9 cellular contexts compared by ENCODE assay signal in the genomic region with DNA sequence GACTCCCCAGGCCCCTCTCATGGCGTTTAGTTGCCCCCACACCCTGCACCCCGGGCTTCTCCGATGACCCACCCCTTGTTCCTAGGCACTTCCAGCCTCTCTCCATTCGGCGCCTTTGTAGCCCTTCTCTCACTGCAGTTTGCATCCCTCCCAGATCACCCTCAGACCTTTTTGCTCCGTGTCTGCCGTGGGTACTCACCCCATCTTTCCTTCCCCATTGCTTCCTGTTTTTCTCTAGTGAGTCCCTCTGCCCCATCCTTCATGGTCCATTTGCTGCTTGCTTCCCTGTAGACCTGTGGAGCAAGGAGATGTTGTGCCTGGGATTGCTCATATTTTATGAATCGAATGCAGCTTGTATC. TPM values are rescaled to one million over a fixed set of nuclear protein-coding genes. Genes with fewer than 3 reads are reported as not detected.
A peak's percentile ranks its signal among the peaks of the same experiment; 100 is the strongest.
DNase-seq lines count a peak whose midpoint lies in the region; ATAC-seq and TF ChIP-seq lines count a peak whose summit lies in the region.
"Had no signal": no experiment of that assay in that cellular context is flagged by ENCODE, and none has a peak within 500 bp of the region (broad histone marks: within the 10 kb centered on the region; RNA-seq: fewer than 3 reads in every experiment).

No MANE protein-coding gene starts in this region.

- peak in 1 of 5 donors; percentile 3 for DNase-seq in CD4-positive, alpha-beta memory T cell
- DNase-seq in lung microvascular endothelial cell (ENCODE audit: low read depth in 2 of 2) (peak; percentile 12 to 27), aorta (no peak), NCI-H1694 treated with DMSO at 0.1 percent for 48 hours (lab: John Stamatoyannopoulos, UW) (no peak), NK-92 (lab: John Stamatoyannopoulos, UW; ENCODE audit: unreplicated experiment) (no peak)

- 2 to 3% methylated on average over 8 of the region's 8 CpGs for WGBS in aorta, 2 donors

- no peaks in the 10 kb centered on the region for H3K9me3 ChIP-seq in CD4-positive, alpha-beta memory T cell (ENCODE audit: control insufficient read depth in 1 of 2, low read length in 2 of 2)
- H3K9me3 ChIP-seq in aorta (ENCODE audit: control insufficient read depth, low read length) = no peaks in the 10 kb centered on the region

- peaks cover 34 to 50% of the 10 kb centered on the region in 2 donors for H3K36me3 Mint-ChIP-seq in CD4-positive, alpha-beta memory T cell
- H3K36me3 Mint-ChIP-seq in IgD-negative memory B cell (peaks cover 5% of the 10 kb centered on the region), brain (peaks cover 45% of the 10 kb centered on the region)

- CTCF ChIA-PET in CD4-positive, alpha-beta memory T cell (lab: Charles Lee; ENCODE audit: partially characterized antibody) = interaction anchor here (0.8 to 2.1 kb wide), 8 partner anchors 11 to 353 kb away, joined by 3 to 15 read pairs (median 4); no protein-coding TSS in a partner anchor

- H3K36me3 ChIP-seq in CD4-positive, alpha-beta memory T cell (ENCODE audit: insufficient read depth, low read length) = peaks cover 29% of the 10 kb centered on the region
- peaks cover 1 to 2% of the 10 kb centered on the region in 2 donors for H3K36me3 ChIP-seq in aorta (ENCODE audit: control insufficient read depth in 1 of 2, insufficient read depth in 2 of 2, low read length in 1 of 2)

- ATAC-seq in aorta (ENCODE audit: low FRiP score) (no peak), HG03139 (IDR thresholded peaks at IDR 0.05; ENCODE audit: unreplicated experiment) (no peak)

- peaks cover 19% of the 10 kb centered on the region for H3K4me1 ChIP-seq in CD4-positive, alpha-beta memory T cell (ENCODE audit: insufficient read depth, low read length)
- no peaks in the 10 kb centered on the region for H3K4me1 ChIP-seq in aorta (ENCODE audit: control insufficient read depth in 1 of 2, insufficient read depth in 2 of 2, low read length in 2 of 2)

- H3K27ac ChIP-seq in CD4-positive, alpha-beta memory T cell (ENCODE audit: low read depth, low read length) = peak overlapping the region; percentile 87
- no peak overlapping the region for H3K27ac ChIP-seq in aorta (ENCODE audit: low read depth in 1 of 2, low read length in 2 of 2)

- POLR2A ChIA-PET in CD4-positive, alpha-beta memory T cell (lab: Charles Lee; ENCODE audit: partially characterized antibody) = interaction anchor here (0.6 to 3.2 kb wide), 14 partner anchors 9 to 918 kb away, joined by 3 to 14 read pairs (median 3); a partner anchor contains a TSS

- H3K9me3 Mint-ChIP-seq in CD4-positive, alpha-beta memory T cell = peaks cover 0 to 2% (median 0%) of the 10 kb centered on the region in 8 donors
- no peaks in the 10 kb centered on the region for H3K9me3 Mint-ChIP-seq in IgD-negative memory B cell
- no peaks in the 10 kb centered on the region for H3K9me3 Mint-ChIP-seq in brain

- no peaks in the 10 kb centered on the region for H3K27me3 Mint-ChIP-seq in CD4-positive, alpha-beta memory T cell
- H3K27me3 Mint-ChIP-seq in IgD-negative memory B cell (peaks cover 2% of the 10 kb centered on the region), brain (peaks cover 2% of the 10 kb centered on the region)

- peak overlapping the region; percentile 93 to 97 (median 94) for H3K4me3 Mint-ChIP-seq in CD4-positive, alpha-beta memory T cell
- peak overlapping the region; percentile 95 to 99 (median 96) for H3K4me3 Mint-ChIP-seq in IgD-negative memory B cell
- H3K4me3 Mint-ChIP-seq in brain = peak overlapping the region; percentile 90 to 99 (median 93)

- H3K4me1 Mint-ChIP-seq in CD4-positive, alpha-beta memory T cell = peaks cover 37 to 65% (median 50%) of the 10 kb centered on the region in 4 donors
- H3K4me1 Mint-ChIP-seq in IgD-negative memory B cell (peaks cover 28 to 49% (median 45%) of the 10 kb centered on the region in 3 donors), brain (peaks cover 62% of the 10 kb centered on the region)

- H3K4me3 ChIP-seq in CD4-positive, alpha-beta memory T cell (ENCODE audit: low read length in 2 of 2) = peak overlapping the region; percentile 64 to 77
- peak overlapping the region; percentile 5 to 54 for H3K4me3 ChIP-seq in aorta (ENCODE audit: low read length in 2 of 2)

- intact Hi-C loops in CD4-positive, alpha-beta memory T cell (cut with micrococcal nuclease) = no loop called here
- intact Hi-C loops in aorta (cut with DNase I) = loop anchor here (10.0 kb wide), 1 partner anchor 228 kb away; a partner anchor contains a TSS

- no peaks in the 10 kb centered on the region for H3K27me3 ChIP-seq in CD4-positive, alpha-beta memory T cell (ENCODE audit: insufficient read depth, low read length)
- H3K27me3 ChIP-seq in aorta (ENCODE audit: control insufficient read depth in 1 of 2, insufficient read depth in 2 of 2, low read length in 1 of 2) = no peaks in the 10 kb centered on the region

- no peak for TF ChIP-seq CTCF in brain (conservative IDR thresholded peaks at IDR 0.05)

- H3K27ac Mint-ChIP-seq in CD4-positive, alpha-beta memory T cell = peak overlapping the region; percentile 90 to 99 (median 97)
- H3K27ac Mint-ChIP-seq in IgD-negative memory B cell (peak overlapping the region; percentile 82 to 98 (median 95)), brain (peak overlapping the region; percentile 76 to 100 (median 97))

RNA-seq across cellular contexts. Expression of a gene that starts 0.6 kb away (rescaled TPM):
- total RNA-seq in CD4-positive, alpha-beta memory T cell = 10 to 100 TPM; 47.8 to 49.1 TPM
- polyA plus RNA-seq in CD4-positive, alpha-beta memory T cell = 10 to 100 TPM; 63.6 to 93.4 TPM
- polyA plus RNA-seq in IgD-negative memory B cell (68.1 TPM), brain (ENCODE audit: insufficient read depth, low read depth, low replicate concordance) (27.6 TPM), aorta (10 to 100 TPM; 28.1 to 31.7 TPM)
- total RNA-seq in lung microvascular endothelial cell (25.6 and 27.7 TPM in 2 replicates), aorta (10 to 100 TPM; 27.0 to 37.1 TPM)

RNA-seq across cellular contexts. Expression of a gene that starts 21.2 kb away (rescaled TPM):
- total RNA-seq in CD4-positive, alpha-beta memory T cell = 1 to 10 TPM in 1 of 2 experiments, under 1 TPM in 1; 0.97 to 2.3 TPM
- polyA plus RNA-seq in CD4-positive, alpha-beta memory T cell = under 1 TPM in 1 of 2 donors, not detected in 1; 0.14 TPM
- 1.3 TPM for polyA plus RNA-seq in IgD-negative memory B cell
- 0.27 TPM for polyA plus RNA-seq in brain (ENCODE audit: insufficient read depth, low read depth, low replicate concordance)
- 0.22 and 0.40 TPM in 2 replicates for total RNA-seq in lung microvascular endothelial cell
- total RNA-seq in aorta = 1 to 10 TPM in 1 of 2 donors, under 1 TPM in 1; 0.55 to 2.5 TPM
- not detected for polyA plus RNA-seq in aorta

RNA-seq across cellular contexts. Expression of a gene that starts 22.5 kb away (rescaled TPM):
- under 1 TPM; 0.09 to 0.19 TPM for total RNA-seq in CD4-positive, alpha-beta memory T cell
- polyA plus RNA-seq in CD4-positive, alpha-beta memory T cell = not detected
- polyA plus RNA-seq in IgD-negative memory B cell (not detected), brain (ENCODE audit: insufficient read depth, low read depth, low replicate concordance) (1.2 TPM), aorta (not detected)
- total RNA-seq in lung microvascular endothelial cell (under 0.01 TPM in 1 of 2 replicates, not detected in the other), aorta (under 1 TPM; 0.13 to 0.33 TPM)
- total RNA-seq: LHCN-M2 had no signal

RNA-seq across cellular contexts. Expression of a gene that starts 36.6 kb away (rescaled TPM):
- not detected for total RNA-seq in CD4-positive, alpha-beta memory T cell
- not detected for polyA plus RNA-seq in CD4-positive, alpha-beta memory T cell
- not detected for polyA plus RNA-seq in IgD-negative memory B cell
- 0.29 TPM for polyA plus RNA-seq in brain (ENCODE audit: insufficient read depth, low read depth, low replicate concordance)
- total RNA-seq in lung microvascular endothelial cell = not detected in 2 replicates
- 1 to 10 TPM in 1 of 2 donors, under 1 TPM in 1; 0.29 to 1.2 TPM for total RNA-seq in aorta
- polyA plus RNA-seq in aorta = not detected
- total RNA-seq: LHCN-M2 had no signal

RNA-seq across cellular contexts. Expression of a gene that starts 50.0 kb away (rescaled TPM):
- total RNA-seq in CD4-positive, alpha-beta memory T cell = not detected
- not detected for polyA plus RNA-seq in CD4-positive, alpha-beta memory T cell
- polyA plus RNA-seq in IgD-negative memory B cell (not detected), brain (ENCODE audit: insufficient read depth, low read depth, low replicate concordance) (not detected), aorta (not detected)
- total RNA-seq in lung microvascular endothelial cell (not detected in 2 replicates), aorta (under 1 TPM; 0.29 to 0.51 TPM)
- total RNA-seq: LHCN-M2 had no signal

Comparison
In these comparisons a context has a peak if more than half of its experiments do, and no peak if none do; other contexts are left out.
1. DNase-seq: peak in lung microvascular endothelial cell (2 of 2); none in aorta (0 of 2), NCI-H1694 treated with DMSO at 0.1 percent for 48 hours (single experiment) and NK-92 (single experiment).
2. Peak in every context shown above with its lines, with median percentiles within 50 percentile points of each other: H3K27ac Mint-ChIP-seq and H3K4me3 Mint-ChIP-seq.